Comparison of ENCODE assay signal across 16 cellular contexts in the genomic region with DNA sequence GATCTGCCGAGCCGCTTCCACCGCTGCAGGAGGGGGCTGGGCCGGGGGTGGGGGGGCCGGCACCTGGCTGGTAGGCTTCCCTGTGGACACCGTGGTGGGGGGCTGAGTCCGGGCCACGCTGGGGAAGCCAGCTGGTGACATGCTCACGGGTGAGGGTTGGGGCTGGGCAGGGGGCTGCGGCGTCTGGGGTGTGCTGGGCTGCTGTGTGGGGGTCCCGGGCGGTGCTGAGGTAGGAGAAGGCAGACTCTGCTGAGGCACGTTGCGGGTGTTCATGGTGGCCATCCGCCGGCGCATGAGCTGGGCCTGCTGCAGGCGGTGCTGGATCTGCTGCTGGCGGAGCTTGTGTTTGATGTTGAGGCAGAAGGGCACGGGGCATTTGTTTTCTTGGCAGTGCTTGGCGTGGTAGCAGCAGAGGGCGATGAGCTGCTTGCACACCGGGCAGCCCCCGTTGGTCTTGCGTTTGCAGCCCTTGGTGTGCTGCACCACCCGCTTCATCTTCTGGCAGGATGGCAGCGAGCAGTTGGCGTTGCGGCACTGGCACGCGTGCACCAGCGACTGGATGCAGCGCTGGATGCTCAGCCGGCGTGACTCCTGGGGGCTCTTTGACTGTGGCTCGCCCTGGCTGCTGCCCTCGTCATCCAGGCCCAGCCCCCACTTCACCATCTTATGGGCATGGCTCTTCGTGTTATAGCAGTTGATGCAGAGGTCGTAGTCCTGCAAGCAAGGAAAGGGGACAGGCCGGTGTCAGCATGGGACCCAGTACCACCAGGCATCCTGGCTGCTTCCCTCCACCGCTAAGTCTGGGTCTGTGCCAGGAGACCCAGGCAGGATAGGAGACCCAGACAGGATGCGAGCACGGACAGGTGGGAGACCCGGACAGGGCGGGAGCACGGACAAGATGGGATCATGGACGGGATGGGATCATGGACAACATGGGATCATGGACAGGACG.
"Had no signal": no experiment of that assay in that cellular context is flagged by ENCODE, and none has a peak within 500 bp of the region (broad histone marks: within the 10 kb centered on the region; RNA-seq: fewer than 3 reads in every experiment).

No MANE protein-coding gene starts in this region.

- H3K9me3 ChIP-seq: gastroesophageal sphincter, psoas muscle, tibial nerve had no signal

- H3K27ac Mint-ChIP-seq: activated CD4-positive, alpha-beta memory T cell treated with anti-CD3 and anti-CD28 coated beads, Interleukin-2, amount 10 ng/mL, durations not matched to agents 7 days and 5 days; activated CD4-positive, alpha-beta T cell treated with anti-CD3 and anti-CD28 coated beads for 36 hours; activated naive CD8-positive, alpha-beta T cell; activated T-cell treated with anti-CD3 and anti-CD28 coated beads, Interleukin-2, amount 50 U/mL, for 24 hours; stimulated activated memory B cell treated with anti-CD40 and anti-IgM and Interleukin-4, amounts not matched to agents 10 μg/mL and 1 μg/mL and 100 μg/mL, for 72 hours had no signal

- H3K27me3 ChIP-seq: brain microvascular endothelial cell, gastroesophageal sphincter, tibial nerve had no signal

- H3K27me3 Mint-ChIP-seq: activated CD4-positive, alpha-beta memory T cell treated with anti-CD3 and anti-CD28 coated beads, Interleukin-2, amount 10 ng/mL, durations not matched to agents 7 days and 5 days; activated CD4-positive, alpha-beta T cell treated with anti-CD3 and anti-CD28 coated beads for 36 hours; activated naive CD8-positive, alpha-beta T cell; activated T-cell treated with anti-CD3 and anti-CD28 coated beads, Interleukin-2, amount 50 U/mL, for 24 hours; stimulated activated memory B cell treated with anti-CD40 and anti-IgM and Interleukin-4, amounts not matched to agents 10 μg/mL and 1 μg/mL and 100 μg/mL, for 72 hours had no signal

- H3K27ac ChIP-seq: brain microvascular endothelial cell, gastroesophageal sphincter, psoas muscle, tibial nerve had no signal

- H3K4me3 Mint-ChIP-seq: activated CD4-positive, alpha-beta memory T cell treated with anti-CD3 and anti-CD28 coated beads, Interleukin-2, amount 10 ng/mL, durations not matched to agents 7 days and 5 days; activated CD4-positive, alpha-beta T cell treated with anti-CD3 and anti-CD28 coated beads for 36 hours; activated naive CD8-positive, alpha-beta T cell; activated T-cell treated with anti-CD3 and anti-CD28 coated beads, Interleukin-2, amount 50 U/mL, for 24 hours; natural killer cell; stimulated activated memory B cell treated with anti-CD40 and anti-IgM and Interleukin-4, amounts not matched to agents 10 μg/mL and 1 μg/mL and 100 μg/mL, for 72 hours had no signal

- H3K4me1 ChIP-seq: gastroesophageal sphincter, psoas muscle, tibial nerve had no signal

- ATAC-seq: activated CD4-positive, alpha-beta T cell treated with anti-CD3 and anti-CD28 coated beads for 36 hours; gastroesophageal sphincter; stimulated activated memory B cell treated with anti-CD40 and anti-IgM and Interleukin-4, amounts not matched to agents 10 μg/mL and 1 μg/mL and 100 μg/mL, for 72 hours had no signal

- H3K4me1 Mint-ChIP-seq: activated CD4-positive, alpha-beta memory T cell treated with anti-CD3 and anti-CD28 coated beads, Interleukin-2, amount 10 ng/mL, durations not matched to agents 7 days and 5 days; activated CD4-positive, alpha-beta T cell treated with anti-CD3 and anti-CD28 coated beads for 36 hours had no signal

- H3K9me3 Mint-ChIP-seq: activated CD4-positive, alpha-beta memory T cell treated with anti-CD3 and anti-CD28 coated beads, Interleukin-2, amount 10 ng/mL, durations not matched to agents 7 days and 5 days; activated T-cell treated with anti-CD3 and anti-CD28 coated beads, Interleukin-2, amount 50 U/mL, for 24 hours; natural killer cell; stimulated activated memory B cell treated with anti-CD40 and anti-IgM and Interleukin-4, amounts not matched to agents 10 μg/mL and 1 μg/mL and 100 μg/mL, for 72 hours had no signal

- H3K4me3 ChIP-seq: gastroesophageal sphincter, psoas muscle, tibial nerve had no signal

- DNase-seq: activated CD4-positive, alpha-beta memory T cell treated with anti-CD3 and anti-CD28 coated beads, Interleukin-2, amount 10 ng/mL, durations not matched to agents 7 days and 5 days; activated CD4-positive, alpha-beta T cell treated with anti-CD3 and anti-CD28 coated beads for 36 hours; activated T-cell treated with anti-CD3 and anti-CD28 coated beads, Interleukin-2, amount 50 U/mL, for 24 hours; brain microvascular endothelial cell; cerebellar nuclear complex; dermis blood vessel endothelial cell; mesendoderm; natural killer cell; psoas muscle; stimulated activated CD4-positive, alpha-beta T cell treated with anti-CD3 and anti-CD28 coated beads, Interleukin-12 subunit alpha, Interleukin-12 subunit beta, amount 100 ng/mL, for 4 hours; stimulated activated CD4-positive, alpha-beta T cell treated with anti-CD3 and anti-CD28 coated beads, Interleukin-2, amount 100 ng/mL, for 24 hours; T-helper 2 cell had no signal
